Comparison of ENCODE assay signal across 21 cellular contexts in the genomic region with DNA sequence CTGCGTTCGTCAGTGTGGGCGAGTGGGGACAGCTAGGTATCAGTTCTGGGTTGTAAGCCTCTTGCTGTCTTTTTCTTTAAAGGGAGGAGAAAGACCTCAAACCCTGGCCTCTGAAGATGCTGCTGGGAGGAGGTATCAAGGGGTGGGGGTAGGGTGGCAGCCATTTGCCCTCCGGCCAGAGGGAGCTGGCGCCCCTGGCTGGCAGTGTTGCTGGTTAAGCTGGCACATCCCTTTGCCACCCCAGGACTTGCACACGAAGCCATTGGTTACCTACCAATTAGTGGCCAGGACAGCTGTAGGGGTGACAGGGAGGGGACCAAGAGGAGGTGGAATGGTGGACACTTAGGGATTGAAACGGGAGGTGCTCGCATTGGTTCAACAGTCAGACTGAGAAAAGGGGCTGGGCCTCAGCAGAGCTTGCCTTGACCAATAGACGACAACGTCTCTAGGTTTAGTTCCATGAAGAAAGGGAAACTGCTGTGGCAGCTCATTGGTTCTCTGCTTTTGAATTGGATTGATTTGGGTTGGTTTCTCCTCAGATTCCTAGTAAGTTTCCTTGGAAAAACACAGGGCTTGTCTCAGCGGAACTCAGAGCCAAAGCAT.
"Had no signal": no experiment of that assay in that cellular context is flagged by ENCODE, and none has a peak within 500 bp of the region (broad histone marks: within the 10 kb centered on the region; RNA-seq: fewer than 3 reads in every experiment).

No MANE protein-coding gene starts in this region.

- H3K4me1 ChIP-seq: psoas muscle had no signal

- H3K27ac Mint-ChIP-seq: activated CD4-positive, alpha-beta T cell treated with anti-CD3 and anti-CD28 coated beads, Interleukin-2, amount 10 ng/mL, durations not matched to agents 7 days and 5 days; activated CD8-positive, alpha-beta memory T cell treated with anti-CD3 and anti-CD28 coated beads, Interleukin-2, amount 10 ng/mL, durations not matched to agents 7 days and 5 days; activated CD8-positive, alpha-beta T cell treated with anti-CD3 and anti-CD28 coated beads for 36 hours; activated naive CD8-positive, alpha-beta T cell treated with anti-CD3 and anti-CD28 coated beads, Interleukin-2, amount 50 U/mL, for 24 hours; memory B cell; naive B cell; T-helper 2 cell treated with Interferon-gamma antibody and Interleukin-4, amounts not matched to agents 5 μg/mL and 100 μg/mL, for 36 hours had no signal

- ATAC-seq: activated CD4-positive, CD25-positive, alpha-beta regulatory T cell treated with anti-CD3 and anti-CD28 coated beads, Interleukin-2, amount 50 U/mL, for 24 hours; activated CD8-positive, alpha-beta memory T cell treated with anti-CD3 and anti-CD28 coated beads, Interleukin-2, amount 10 ng/mL, durations not matched to agents 7 days and 5 days; activated CD8-positive, alpha-beta T cell treated with anti-CD3 and anti-CD28 coated beads for 36 hours; activated naive CD8-positive, alpha-beta T cell treated with anti-CD3 and anti-CD28 coated beads, Interleukin-2, amount 50 U/mL, for 24 hours; mucosa of descending colon; psoas muscle had no signal

- H3K4me1 Mint-ChIP-seq: activated CD4-positive, alpha-beta T cell treated with anti-CD3 and anti-CD28 coated beads, Interleukin-2, amount 10 ng/mL, durations not matched to agents 7 days and 5 days; activated CD8-positive, alpha-beta memory T cell treated with anti-CD3 and anti-CD28 coated beads, Interleukin-2, amount 10 ng/mL, durations not matched to agents 7 days and 5 days; activated naive CD8-positive, alpha-beta T cell treated with anti-CD3 and anti-CD28 coated beads, Interleukin-2, amount 50 U/mL, for 24 hours; brain; memory B cell; naive B cell had no signal

- H3K36me3 ChIP-seq: heart left ventricle, ovary, upper lobe of right lung had no signal

- H3K9me3 Mint-ChIP-seq: activated CD4-positive, alpha-beta T cell treated with anti-CD3 and anti-CD28 coated beads, Interleukin-2, amount 10 ng/mL, durations not matched to agents 7 days and 5 days; activated CD8-positive, alpha-beta T cell treated with anti-CD3 and anti-CD28 coated beads for 36 hours; activated naive CD8-positive, alpha-beta T cell treated with anti-CD3 and anti-CD28 coated beads, Interleukin-2, amount 50 U/mL, for 24 hours; brain; memory B cell; naive B cell; T-helper 2 cell treated with Interferon-gamma antibody and Interleukin-4, amounts not matched to agents 5 μg/mL and 100 μg/mL, for 36 hours had no signal

- H3K4me3 ChIP-seq: heart left ventricle, mucosa of descending colon, ovary, psoas muscle, upper lobe of right lung had no signal

- H3K27me3 ChIP-seq: heart left ventricle, ovary, upper lobe of right lung had no signal

- H3K4me3 Mint-ChIP-seq: activated CD4-positive, alpha-beta T cell treated with anti-CD3 and anti-CD28 coated beads, Interleukin-2, amount 10 ng/mL, durations not matched to agents 7 days and 5 days; activated CD8-positive, alpha-beta memory T cell treated with anti-CD3 and anti-CD28 coated beads, Interleukin-2, amount 10 ng/mL, durations not matched to agents 7 days and 5 days; activated CD8-positive, alpha-beta T cell treated with anti-CD3 and anti-CD28 coated beads for 36 hours; activated naive CD8-positive, alpha-beta T cell treated with anti-CD3 and anti-CD28 coated beads, Interleukin-2, amount 50 U/mL, for 24 hours; brain; memory B cell; naive B cell; T-helper 2 cell treated with Interferon-gamma antibody and Interleukin-4, amounts not matched to agents 5 μg/mL and 100 μg/mL, for 36 hours had no signal

- H3K9me3 ChIP-seq: heart left ventricle, mucosa of descending colon, ovary, psoas muscle, upper lobe of right lung had no signal

- DNase-seq: activated CD4-positive, alpha-beta T cell treated with anti-CD3 and anti-CD28 coated beads, Interleukin-2, amount 10 ng/mL, durations not matched to agents 7 days and 5 days; activated CD8-positive, alpha-beta memory T cell treated with anti-CD3 and anti-CD28 coated beads, Interleukin-2, amount 10 ng/mL, durations not matched to agents 7 days and 5 days; activated CD8-positive, alpha-beta T cell treated with anti-CD3 and anti-CD28 coated beads for 36 hours; activated gamma-delta T cell; activated naive CD4-positive, alpha-beta T cell treated with anti-CD3 and anti-CD28 coated beads, Interleukin-2, amount 50 U/mL, for 16 hours; activated naive CD8-positive, alpha-beta T cell treated with anti-CD3 and anti-CD28 coated beads, Interleukin-2, amount 50 U/mL, for 24 hours; activated T-cell treated with anti-CD3 and anti-CD28 coated beads for 4 hours; naive B cell; psoas muscle; stimulated activated CD4-positive, alpha-beta T cell treated with anti-CD3 and anti-CD28 coated beads, Interleukin-2, amount 100 ng/mL, for 24 hours; stimulated activated naive CD4-positive, alpha-beta T cell; upper lobe of right lung had no signal

- H3K27ac ChIP-seq: epithelial cell of prostate, psoas muscle, VCaP had no signal

- H3K27me3 Mint-ChIP-seq: activated CD4-positive, alpha-beta T cell treated with anti-CD3 and anti-CD28 coated beads, Interleukin-2, amount 10 ng/mL, durations not matched to agents 7 days and 5 days; activated CD8-positive, alpha-beta memory T cell treated with anti-CD3 and anti-CD28 coated beads, Interleukin-2, amount 10 ng/mL, durations not matched to agents 7 days and 5 days; activated CD8-positive, alpha-beta T cell treated with anti-CD3 and anti-CD28 coated beads for 36 hours; activated naive CD8-positive, alpha-beta T cell treated with anti-CD3 and anti-CD28 coated beads, Interleukin-2, amount 50 U/mL, for 24 hours; brain; naive B cell had no signal

- H3K36me3 Mint-ChIP-seq: activated CD8-positive, alpha-beta memory T cell treated with anti-CD3 and anti-CD28 coated beads, Interleukin-2, amount 10 ng/mL, durations not matched to agents 7 days and 5 days; memory B cell; naive B cell had no signal
